Comparison of ENCODE assay signal across 18 cellular contexts in genomic region chr4:153310793-153311192, GRCh38. TPM values are rescaled to one million over a fixed set of nuclear protein-coding genes. Genes with fewer than 3 reads are reported as not detected.
DNase-seq lines count a peak whose midpoint lies in the region; ATAC-seq, FAIRE-seq and TF ChIP-seq lines count a peak whose summit lies in the region.
"Had no signal": no experiment of that assay in that cellular context is flagged by ENCODE, and none has a peak within 500 bp of the region (broad histone marks: within the 10 kb centered on the region; RNA-seq: fewer than 3 reads in every experiment).

No MANE protein-coding gene starts in this region.

- FAIRE-seq in HepG2 (lab: Jason Lieb, UNC) = no peak
- FAIRE-seq in GM12891 (lab: Jason Lieb, UNC) = no peak
- FAIRE-seq: GM12892, H1 had no signal

- 59% methylated on average over 1 of the region's 1 CpG for WGBS in liver
- WGBS in HepG2 (ENCODE audit: low lambda C conversion rate) = 73% methylated on average over 1 of the region's 1 CpG
- WGBS in right lobe of liver (ENCODE audit: insufficient coverage, low coverage, low lambda C conversion rate, missing lambda C conversion rate) = 79% methylated on average over 1 of the region's 1 CpG

- H3K4me3 ChIP-seq in liver (ENCODE audit: low read depth in 1 of 3, low read length in 3 of 3) (no peak overlapping the region), HepG2 (replicated peaks in 1 of 3; ENCODE audit: insufficient read depth in 1 of 3, low read depth in 2 of 3, low read length in 3 of 3) (no peak overlapping the region), right lobe of liver (no peak overlapping the region)
- H3K4me3 ChIP-seq: GM23248 had no signal

- H3K36me3 ChIP-seq in liver (ENCODE audit: control insufficient read depth in 4 of 4, insufficient read depth in 3 of 4, low read depth in 1 of 4, low read length in 3 of 4) (no peaks in the 10 kb centered on the region), HepG2 (replicated peaks in 1 of 2; ENCODE audit: control insufficient read depth in 1 of 2, insufficient read depth in 2 of 2, low read length in 2 of 2) (no peaks in the 10 kb centered on the region), right lobe of liver (no peaks in the 10 kb centered on the region)

- no peak overlapping the region for H3K4me2 ChIP-seq in HepG2 (ENCODE audit: low read depth, low read length)

- DNase-seq in HepG2 (ENCODE audit: low spot score) = no peak
- no peak for DNase-seq in WTC11 (ENCODE audit: low spot score)
- DNase-seq in right lobe of liver = no peak
- DNase-seq in midbrain (lab: John Stamatoyannopoulos, UW) = no peak
- DNase-seq in GM12891 (ENCODE audit: insufficient read length, low spot score) = no peak
- DNase-seq: C1 segment of cervical spinal cord; Calu3; CD4-positive, alpha-beta memory T cell; COR-L47; DMS53; DMS79 treated with DMSO at 0.1 percent for 48 hours; GF-D8; GM23248; H7; HCEC 1CT had no signal

- peaks cover 31% of the 10 kb centered on the region for H3K36me3 Mint-ChIP-seq in WTC11

- no peaks in the 10 kb centered on the region for H3K27me3 Mint-ChIP-seq in WTC11 (ENCODE audit: low read depth)
- H3K27me3 Mint-ChIP-seq: CD4-positive, alpha-beta memory T cell had no signal

- H3K9me3 ChIP-seq in liver (ENCODE audit: control insufficient read depth in 4 of 4, low read length in 3 of 4) (no peaks in the 10 kb centered on the region), HepG2 (ENCODE audit: low read length) (no peaks in the 10 kb centered on the region), right lobe of liver (no peaks in the 10 kb centered on the region)

- peak; percentile 6 to 42 for TF ChIP-seq RAD21 in liver (IDR thresholded peaks at IDR 0.05)
- TF ChIP-seq RAD21 in HepG2 (CRISPR knock-in tag; IDR thresholded peaks at IDR 0.05) = no peak

- TF ChIP-seq EP300 in HepG2 (IDR thresholded peaks at IDR 0.05; ENCODE audit: low read depth in 2 of 2, low read length in 2 of 2) (no peak), HepG2 (CRISPR knock-in tag; IDR thresholded peaks at IDR 0.05; ENCODE audit: borderline replicate concordance) (no peak)

- no peaks in the 10 kb centered on the region for H3K27me3 ChIP-seq in liver (ENCODE audit: control insufficient read depth in 4 of 4, insufficient read depth in 4 of 4, low read length in 3 of 4)
- H3K27me3 ChIP-seq in HepG2 (ENCODE audit: control insufficient read depth in 1 of 2, insufficient read depth in 2 of 2, low read length in 2 of 2) = no peaks in the 10 kb centered on the region
- H3K27me3 ChIP-seq in right lobe of liver = no peaks in the 10 kb centered on the region

- H3K9ac ChIP-seq in liver (ENCODE audit: low read depth in 1 of 2, low read length in 2 of 2) = no peak overlapping the region
- H3K9ac ChIP-seq in HepG2 (ENCODE audit: insufficient read depth, low read depth, low read length) = no peak overlapping the region
- H3K9ac ChIP-seq: GM23248 had no signal

- TF ChIP-seq CTCF in liver (IDR thresholded peaks at IDR 0.05; ENCODE audit: low read depth, low read length, missing input control) (no peak), HepG2 (CRISPR knock-in tag; IDR thresholded peaks at IDR 0.05) (no peak), WTC11 (IDR thresholded peaks at IDR 0.05) (no peak), right lobe of liver (IDR thresholded peaks at IDR 0.05) (no peak)

- H3K27ac ChIP-seq in liver (ENCODE audit: low read depth in 1 of 2, low read length in 2 of 2) (no peak overlapping the region), HepG2 (ENCODE audit: extremely low read length, insufficient read depth, low read length) (no peak overlapping the region), right lobe of liver (no peak overlapping the region)
- H3K27ac ChIP-seq: GM23248 had no signal

- ATAC-seq in HepG2 (no peak), WTC11 (no peak), right lobe of liver (peak; percentile 49 to 97 (median 84))

- POLR2A ChIA-PET in HepG2 (lab: Yijun Ruan, JAX) = no interaction called here
- POLR2A ChIA-PET in WTC11 (lab: Charles Lee) = no interaction called here

- H3K4me3 Mint-ChIP-seq in WTC11 = no peak overlapping the region
- H3K4me3 Mint-ChIP-seq: CD4-positive, alpha-beta memory T cell had no signal

- in situ Hi-C loops in HepG2 (cut with HindIII; ENCODE audit: extremely low pct_ligation_motif_present, low pct_unique_long_range_greater_than_20kb) = no loop called here

- BruUV-seq in HepG2 (replicated peaks; lab: Mats Ljungman, UMichigan) = no TSS peak

- H3K4me1 ChIP-seq in liver (ENCODE audit: control insufficient read depth in 4 of 4, insufficient read depth in 4 of 4, low read length in 3 of 4) (peaks cover 0 to 9% (median 6%) of the 10 kb centered on the region in 4 donors), HepG2 (ENCODE audit: insufficient read depth, low read length) (no peaks in the 10 kb centered on the region), right lobe of liver (peaks cover 0 to 9% (median 0%) of the 10 kb centered on the region in 4 donors)

- no peaks in the 10 kb centered on the region for H4K20me1 ChIP-seq in HepG2 (ENCODE audit: insufficient read depth, low read length)

- CTCF ChIA-PET in HepG2 (lab: Yijun Ruan, JAX; ENCODE audit: low intra/inter-chr PET ratio, low total read pairs) (no interaction called here), WTC11 (lab: Charles Lee) (interaction anchor here (1.3 kb wide), 1 partner anchor 168 kb away, joined by 10 read pairs; no protein-coding TSS in a partner anchor)

- no peaks in the 10 kb centered on the region; the same call in 1 of the 2 replicates for H3K9me3 Mint-ChIP-seq in WTC11
- H3K9me3 Mint-ChIP-seq: CD4-positive, alpha-beta memory T cell had no signal

- H3K27ac Mint-ChIP-seq in WTC11 = 0 out of 2 replicates have a peak overlapping the region, but pooled peaks have one; percentile 20

- H2AFZ ChIP-seq in HepG2 (ENCODE audit: low read length) = no peak overlapping the region
- H2AFZ ChIP-seq: GM23248 had no signal

- H3K4me1 Mint-ChIP-seq in WTC11 = 0 out of 2 replicates have a peak, but pooled peaks cover 3% of the 10 kb centered on the region
- H3K4me1 Mint-ChIP-seq: CD4-positive, alpha-beta memory T cell had no signal

- TF ChIP-seq POLR2A in HepG2 (IDR thresholded peaks at IDR 0.05; ENCODE audit: insufficient read depth in 1 of 2, low read depth in 2 of 2, low read length in 2 of 2) = no peak
- no peak for TF ChIP-seq POLR2A in right lobe of liver (IDR thresholded peaks at IDR 0.05)
- TF ChIP-seq POLR2A in GM12891 (IDR thresholded peaks at IDR 0.05; ENCODE audit: low read depth, low read length) = no peak

- intact Hi-C loops in HepG2 (cut with micrococcal nuclease; ENCODE audit: unreplicated experiment) = no loop called here
- intact Hi-C loops in right lobe of liver (cut with DNase I) = no loop called here

- no peaks in the 10 kb centered on the region for H3K79me2 ChIP-seq in HepG2 (ENCODE audit: insufficient read depth, low read length)

TF ChIP-seq in liver, 16 proteins besides CTCF, POLR2A, EP300 and RAD21 (continues in another document):
- no peak for TF ChIP-seq EGR1 (IDR thresholded peaks at IDR 0.05; ENCODE audit: low read depth in 2 of 2)
- TF ChIP-seq HNF4A (conservative IDR thresholded peaks at IDR 0.05) = peak; percentile 69 to 93

TF ChIP-seq in HepG2, 621 proteins besides CTCF, POLR2A, EP300 and RAD21 (continues in another document):
- TF ChIP-seq ZSCAN25 (CRISPR knock-in tag; IDR thresholded peaks at IDR 0.05) (no peak), ZNF562 (CRISPR knock-in tag; IDR thresholded peaks at IDR 0.05; ENCODE audit: borderline replicate concordance) (no peak), FOXA1 (IDR thresholded peaks at IDR 0.05) (no peak), FOXA1 (CRISPR knock-in tag; IDR thresholded peaks at IDR 0.05) (no peak)

TF ChIP-seq in GM12891, 5 proteins besides CTCF, POLR2A, EP300 and RAD21:
- TF ChIP-seq PAX5 (IDR thresholded peaks at IDR 0.05; ENCODE audit: insufficient read depth, low read length, severe bottlenecking) (no peak), TAF1 (IDR thresholded peaks at IDR 0.05; ENCODE audit: low read depth, low read length) (no peak)

RNA-seq across cellular contexts. Expression of gene MND1, which starts 33.7 kb away (rescaled TPM):
- total RNA-seq in liver = 1 to 10 TPM in 1 of 2 donors, under 1 TPM in 1; 0.17 to 2.5 TPM
- under 1 TPM; 0.42 to 0.43 TPM for polyA plus RNA-seq in liver
- 30.7 and 40.7 TPM in 2 replicates for total RNA-seq in HepG2 (2016; rRNA removed; fragmentation: Illumina TruSeq; extraction: Trizol)
- total RNA-seq in HepG2 (2016; cell fraction: cytosol; rRNA removed; fragmentation: Illumina TruSeq; extraction: Trizol; ENCODE audit: low read depth) = 23.9 and 26.6 TPM in 2 replicates
- 28.8 and 43.1 TPM in 2 replicates for total RNA-seq in HepG2 (2016; cell fraction: insoluble cytoplasmic fraction; rRNA removed; fragmentation: Illumina TruSeq; extraction: Trizol)
- 27.2 and 33.0 TPM in 2 replicates for total RNA-seq in HepG2 (2016; cell fraction: membrane; rRNA removed; fragmentation: Illumina TruSeq; extraction: Trizol)
- 13.2 and 15.2 TPM in 2 replicates for total RNA-seq in HepG2 (2016; cell fraction: nucleus; rRNA removed; fragmentation: Illumina TruSeq; extraction: Trizol)
- polyA plus RNA-seq in HepG2 (2011; rRNA removed) = 2.3 and 4.8 TPM in 2 replicates
- 1.7 TPM in 2 replicates for polyA plus RNA-seq in HepG2 (2011; cell fraction: cytosol; rRNA removed)
- polyA plus RNA-seq in HepG2 (2011; cell fraction: nucleus; rRNA removed) = 1.4 and 1.6 TPM in 2 replicates
- polyA plus RNA-seq in HepG2 (2012) = 8.8 and 14.8 TPM in 2 replicates
- 20.8 and 21.2 TPM in 2 replicates for polyA plus RNA-seq in HepG2 (2016; cell fraction: cytosol; fragmentation: Illumina TruSeq; extraction: Trizol; ENCODE audit: low read depth)
- 45.9 and 54.7 TPM in 2 replicates for polyA plus RNA-seq in HepG2 (2016; cell fraction: insoluble cytoplasmic fraction; fragmentation: Illumina TruSeq; extraction: Trizol; ENCODE audit: low read depth)
- polyA plus RNA-seq in HepG2 (2016; cell fraction: membrane; fragmentation: Illumina TruSeq; extraction: Trizol; ENCODE audit: low read depth) = 31.4 and 32.2 TPM in 2 replicates
- 22.1 and 22.4 TPM in 2 replicates for polyA plus RNA-seq in HepG2 (2016; cell fraction: nucleus; fragmentation: Illumina TruSeq; extraction: Trizol; ENCODE audit: insufficient read depth, low read depth)
- polyA minus RNA-seq in HepG2 (2011; rRNA and poly(A)+ RNA removed; ENCODE audit: low replicate concordance) = 0.16 and 0.28 TPM in 2 replicates
- polyA minus RNA-seq in HepG2 (2011; cell fraction: cytosol; rRNA and poly(A)+ RNA removed) = 3.8 and 4.7 TPM in 2 replicates
- polyA minus RNA-seq in HepG2 (2011; cell fraction: nucleus; rRNA and poly(A)+ RNA removed) = 2.1 and 3.6 TPM in 2 replicates
- total RNA-seq in WTC11 (2021) = 35.9 to 36.7 TPM (median 36.0 TPM) in 3 replicates
- 1 to 10 TPM in 2 of 6 experiments, under 1 TPM in 3, not detected in 1; 0.22 to 1.8 (median 0.86) TPM for total RNA-seq in right lobe of liver
- 20.5 TPM for polyA plus RNA-seq in GM12891 (2012; ENCODE audit: low read depth, missing spikeins)
- total RNA-seq: CD4-positive, alpha-beta memory T cell had no signal

Comparison
In these comparisons a context has a peak if more than half of its experiments do, and no peak if none do; other contexts are left out.
1. ATAC-seq: peak in right lobe of liver (4 of 4); none in HepG2 (single experiment) and WTC11 (single experiment).
2. RNA of gene MND1, which starts 33.7 kb away (total RNA-seq): 35.9 to 36.7 TPM in WTC11 and 13.2 to 43.1 TPM in HepG2; 0.17 to 2.5 TPM in liver and 0.22 to 1.8 TPM in right lobe of liver; every median in the first group is over 4 times any median in the second.